ENCODE assay signal across 7 cellular contexts in genomic region chr12:4164591-4165558, GRCh38.
DNase-seq lines count a peak whose midpoint lies in the region; ATAC-seq and TF ChIP-seq lines count a peak whose summit lies in the region.

No MANE protein-coding gene starts in this region.

- H3K9ac ChIP-seq in HUES64 (ENCODE audit: low read depth, low read length): peak overlapping the region; percentile 71

- TF ChIP-seq POLR2A in gastroesophageal sphincter (IDR thresholded peaks at IDR 0.05) (no peak), ovary (IDR thresholded peaks at IDR 0.05) (no peak)

- H3K27ac ChIP-seq in HUES64 (ENCODE audit: low read depth, low read length) (peak overlapping the region; percentile 74), gastroesophageal sphincter (peak overlapping the region in 3 of 4 donors; percentile 47 to 75 (median 55)), ovary (no peak overlapping the region), urinary bladder (ENCODE audit: low read depth) (no peak overlapping the region)

- no peak for TF ChIP-seq CTCF in gastroesophageal sphincter (IDR thresholded peaks at IDR 0.05)
- no peak for TF ChIP-seq CTCF in ovary (IDR thresholded peaks at IDR 0.05)

- DNase-seq in GM19238 (ENCODE audit: insufficient read length, low spot score): peak; percentile 52
- peak; percentile 34 for DNase-seq in activated T-helper 9 cell treated with anti-CD3 and anti-CD28 coated beads, Interleukin-2, amount 50 U/mL, for 16 hours (ENCODE audit: low read depth)
- peak in 2 of 5 donors; percentile 22 to 39 for DNase-seq in ovary

- H3K27me3 ChIP-seq in HUES64 (ENCODE audit: insufficient read depth, low read length) (peaks cover 4% of the 10 kb centered on the region; the same call in 1 of the 2 replicates), gastroesophageal sphincter (peaks cover 14% of the 10 kb centered on the region), ovary (no peaks in the 10 kb centered on the region)

- intact Hi-C loops in ovary (cut with DNase I): loop anchor here in 2 of 4 donors (1.0 to 2.0 kb wide), 2 partner anchors 30 to 32 kb away; no protein-coding TSS in a partner anchor

- ATAC-seq in gastroesophageal sphincter (peak; percentile 78), HG02852 (IDR thresholded peaks at IDR 0.05; ENCODE audit: unreplicated experiment) (no peak)

- H3K36me3 ChIP-seq in HUES64 (ENCODE audit: insufficient read depth, low read length): no peaks in the 10 kb centered on the region
- no peaks in the 10 kb centered on the region for H3K36me3 ChIP-seq in gastroesophageal sphincter
- no peaks in the 10 kb centered on the region for H3K36me3 ChIP-seq in ovary
- no peaks in the 10 kb centered on the region for H3K36me3 ChIP-seq in urinary bladder (ENCODE audit: insufficient read depth)

- 14% methylated on average over 61 of the region's 61 CpGs for WGBS in HUES64
- WGBS in gastroesophageal sphincter (ENCODE audit: low coverage in 1 of 2), 2 donors: 0% methylated on average over 1 of the region's 61 CpGs; no CpG with 5 or more reads in 1 of the 2 donors
- WGBS in ovary, 3 donors: 7 to 8% (median 7%) methylated on average over 61 of the region's 61 CpGs
- 8% methylated on average over 61 of the region's 61 CpGs for WGBS in urinary bladder

- H3K9me3 ChIP-seq in HUES64 (ENCODE audit: insufficient read depth, low read depth, low read length) (peaks cover 3% of the 10 kb centered on the region; the same call in 1 of the 2 replicates), gastroesophageal sphincter (no peaks in the 10 kb centered on the region), ovary (no peaks in the 10 kb centered on the region)

- H3K4me3 ChIP-seq in HUES64 (ENCODE audit: low read length): peak overlapping the region; percentile 50
- H3K4me3 ChIP-seq in gastroesophageal sphincter: peak overlapping the region; percentile 19 to 55
- H3K4me3 ChIP-seq in ovary: peak overlapping the region; percentile 35
- peak overlapping the region; percentile 32 for H3K4me3 ChIP-seq in urinary bladder (ENCODE audit: low read depth, low read length)

- TF ChIP-seq EP300 in gastroesophageal sphincter (IDR thresholded peaks at IDR 0.05) (no peak), ovary (IDR thresholded peaks at IDR 0.05) (no peak)

- H3K4me1 ChIP-seq in HUES64 (ENCODE audit: insufficient read depth, low read length) (peaks cover 24% of the 10 kb centered on the region), gastroesophageal sphincter (peaks cover 0 to 15% (median 3%) of the 10 kb centered on the region in 3 donors), ovary (ENCODE audit: insufficient read depth) (no peaks in the 10 kb centered on the region), urinary bladder (ENCODE audit: insufficient read depth) (no peaks in the 10 kb centered on the region)

Comparison
In these comparisons a context has a peak if more than half of its experiments do, and no peak if none do; other contexts are left out.
1. H3K27ac ChIP-seq: peak in HUES64 (single experiment) and gastroesophageal sphincter (3 of 4); none in ovary (0 of 2) and urinary bladder (single experiment).
2. Peak in every context shown above with its lines, with median percentiles within 50 percentile points of each other: H3K4me3 ChIP-seq.